ENCODE assay signal across 26 cellular contexts in genomic region chr10:127524229-127524628, GRCh38. TPM values are rescaled to one million over a fixed set of nuclear protein-coding genes. Genes with fewer than 3 reads are reported as not detected.
DNase-seq lines count a peak whose midpoint lies in the region; ATAC-seq and TF ChIP-seq lines count a peak whose summit lies in the region.
"Had no signal": no experiment of that assay in that cellular context is flagged by ENCODE, and none has a peak within 500 bp of the region (broad histone marks: within the 10 kb centered on the region; RNA-seq: fewer than 3 reads in every experiment).

No MANE protein-coding gene starts in this region.

- H3K4me2 ChIP-seq in HCT116 (ENCODE audit: low read length) = no peak overlapping the region

- H3K9me3 ChIP-seq in A673 (ENCODE audit: low read depth, low read length, poor library complexity, severe bottlenecking) (no peaks in the 10 kb centered on the region), HCT116 (ENCODE audit: control insufficient read depth in 1 of 2, insufficient read depth in 1 of 2, low read depth in 1 of 2, low read length in 2 of 2) (no peaks in the 10 kb centered on the region), heart left ventricle (peaks cover 0 to 8% (median 0%) of the 10 kb centered on the region in 12 donors)
- H3K9me3 ChIP-seq: neutrophil had no signal

- no peak overlapping the region for H3K9ac ChIP-seq in HCT116 (ENCODE audit: low read length)

- POLR2A ChIA-PET in A673 (lab: Charles Lee; ENCODE audit: low non-redundant PET) = no interaction called here
- POLR2A ChIA-PET in HCT116 (lab: Charles Lee) = no interaction called here
- POLR2A ChIA-PET in activated CD8-positive, alpha-beta T cell treated with anti-CD3 and anti-CD28 coated beads for 36 hours (lab: Charles Lee) = no interaction called here

- CTCF ChIA-PET in A673 (lab: Charles Lee) (no interaction called here), HCT116 (lab: Charles Lee) (interaction anchor here (1.7 kb wide), 1 partner anchor 125 kb away, joined by 3 read pairs; no protein-coding TSS in a partner anchor)
- CTCF ChIA-PET in activated CD8-positive, alpha-beta T cell treated with anti-CD3 and anti-CD28 coated beads for 36 hours (lab: Charles Lee) = no interaction called here

- no TSS peak for BruUV-seq in A673 (replicated peaks; lab: Mats Ljungman, UMichigan)
- no TSS peak for BruUV-seq in HCT116 (replicated peaks; lab: Mats Ljungman, UMichigan)

- no peaks in the 10 kb centered on the region for H3K27me3 Mint-ChIP-seq in activated CD8-positive, alpha-beta T cell treated with anti-CD3 and anti-CD28 coated beads for 36 hours

- H3K4me1 ChIP-seq in A673 (ENCODE audit: insufficient read depth, low read length, poor library complexity, severe bottlenecking) (peaks cover 64% of the 10 kb centered on the region), HCT116 (ENCODE audit: control insufficient read depth in 1 of 2, insufficient read depth in 2 of 2, low read length in 2 of 2) (peaks cover 4 to 12% of the 10 kb centered on the region in 2 experiments; a peak in 3 of 4 replicates), heart left ventricle (peaks cover 0 to 17% (median 5%) of the 10 kb centered on the region in 12 donors)

- no peak overlapping the region for H3K27ac Mint-ChIP-seq in activated CD8-positive, alpha-beta T cell treated with anti-CD3 and anti-CD28 coated beads for 36 hours

- H2AFZ ChIP-seq in HCT116 (ENCODE audit: low read depth, low read length, poor library complexity, severe bottlenecking) = no peak overlapping the region

- H3K4me1 Mint-ChIP-seq in activated CD8-positive, alpha-beta T cell treated with anti-CD3 and anti-CD28 coated beads for 36 hours (ENCODE audit: low read depth) = no peaks in the 10 kb centered on the region

- H3K9me2 ChIP-seq in HCT116 (ENCODE audit: insufficient read depth) = no peaks in the 10 kb centered on the region

- RAD21 ChIA-PET in HCT116 (lab: Charles Lee; ENCODE audit: low non-redundant PET in 1 of 2, low total read pairs in 2 of 2, uncharacterized antibody in 2 of 2, unreplicated experiment in 2 of 2) = no interaction called here

- H3K36me3 Mint-ChIP-seq in activated CD8-positive, alpha-beta T cell treated with anti-CD3 and anti-CD28 coated beads for 36 hours (ENCODE audit: low read depth) = no peaks in the 10 kb centered on the region

- peaks cover under 1% of the 10 kb centered on the region for H3K9me3 Mint-ChIP-seq in activated CD8-positive, alpha-beta T cell treated with anti-CD3 and anti-CD28 coated beads for 36 hours

- H3K27me3 ChIP-seq in A673 (replicated peaks; ENCODE audit: insufficient read depth, low read depth, low read length, poor library complexity) (no peaks in the 10 kb centered on the region), HCT116 (ENCODE audit: insufficient read depth, low read length) (peaks cover 58% of the 10 kb centered on the region), heart left ventricle (no peaks in the 10 kb centered on the region)

- intact Hi-C loops in A673 (cut with micrococcal nuclease; ENCODE audit: unreplicated experiment) = no loop called here
- intact Hi-C loops in HCT116 (cut with micrococcal nuclease) = no loop called here
- intact Hi-C loops in activated CD8-positive, alpha-beta T cell treated with anti-CD3 and anti-CD28 coated beads for 36 hours (cut with micrococcal nuclease) = no loop called here
- intact Hi-C loops in heart left ventricle (cut with DNase I) = no loop called here

- TF ChIP-seq POLR2A in HCT116 (IDR thresholded peaks at IDR 0.05; ENCODE audit: borderline replicate concordance, extremely low read depth, insufficient read depth, insufficient read length) (no peak), heart left ventricle (IDR thresholded peaks at IDR 0.05) (no peak)

- H4K20me1 ChIP-seq in HCT116 (ENCODE audit: insufficient read depth) = no peaks in the 10 kb centered on the region

- H3K27ac ChIP-seq in A673 (ENCODE audit: low read depth, low read length, poor library complexity, severe bottlenecking) (peak overlapping the region; percentile 83), HCT116 (ENCODE audit: low read depth, low read length) (no peak overlapping the region), heart left ventricle (no peak overlapping the region)
- H3K27ac ChIP-seq: neutrophil, SK-N-MC had no signal

- H3K4me3 Mint-ChIP-seq in activated CD8-positive, alpha-beta T cell treated with anti-CD3 and anti-CD28 coated beads for 36 hours = no peak overlapping the region

- ATAC-seq in HCT116 (peak; percentile 80), heart left ventricle (no peak)
- no peak for ATAC-seq in activated CD8-positive, alpha-beta T cell treated with anti-CD3 and anti-CD28 coated beads for 36 hours
- ATAC-seq: K562, left colon, sciatic nerve had no signal

- H3K36me3 ChIP-seq in A673 (ENCODE audit: insufficient read depth, low read length, poor library complexity, severe bottlenecking) (no peaks in the 10 kb centered on the region), HCT116 (ENCODE audit: control insufficient read depth in 1 of 2, insufficient read depth in 2 of 2, low read length in 2 of 2) (no peaks in the 10 kb centered on the region), heart left ventricle (no peaks in the 10 kb centered on the region)
- H3K36me3 ChIP-seq: neutrophil had no signal

- peak; percentile 65 for DNase-seq in A673 (ENCODE audit: low spot score)
- DNase-seq in HCT116 (ENCODE audit: low read depth, low spot score) = peak; percentile 16
- peak; percentile 13 for DNase-seq in SW480 (ENCODE audit: low spot score)
- DNase-seq in iPS DF 4.7 (ENCODE audit: extremely low read depth, low spot score) = peak; percentile 11
- DNase-seq in activated CD8-positive, alpha-beta T cell treated with anti-CD3 and anti-CD28 coated beads for 36 hours = no peak
- no peak for DNase-seq in heart left ventricle
- DNase-seq in RPMI8226 = no peak
- DNase-seq in NCI-H2081 (lab: John Stamatoyannopoulos, UW) = no peak
- DNase-seq: activated CD4-positive, alpha-beta T cell treated with anti-CD3 and anti-CD28 coated beads for 48 hours; activated CD8-positive, alpha-beta memory T cell treated with anti-CD3 and anti-CD28 coated beads, Interleukin-2, amount 50 U/mL, for 4 hours; activated gamma-delta T cell; amniotic stem cell; cerebellar nuclear complex; effector memory CD4-positive, alpha-beta T cell; hippocampal formation; left colon; NCI-H1048; NCI-H2081 treated with DMSO at 0.1 percent for 48 hours; stimulated activated CD4-positive, alpha-beta T cell treated with anti-CD3 and anti-CD28 coated beads, Interleukin-1b, Interleukin-23, amount 100 ng/mL, for 48 hours; T1000 had no signal

- no peaks in the 10 kb centered on the region for H3K79me2 ChIP-seq in HCT116 (ENCODE audit: insufficient read depth, low read length)

- peak; percentile 59 for TF ChIP-seq CTCF in A673 (conservative IDR thresholded peaks at IDR 0.05; ENCODE audit: low read depth, low read length)
- peak in 2 of 3 experiments; percentile 57 to 66; a peak in 4 of 6 replicates for TF ChIP-seq CTCF in HCT116 (IDR thresholded peaks at IDR 0.05 in 2 of 3, conservative IDR thresholded peaks at IDR 0.05 in 1 of 3; ENCODE audit: borderline replicate concordance in 1 of 3, insufficient read depth in 1 of 3, low read depth in 2 of 3, low read length in 2 of 3)
- no peak for TF ChIP-seq CTCF in activated CD8-positive, alpha-beta T cell treated with anti-CD3 and anti-CD28 coated beads for 36 hours (IDR thresholded peaks at IDR 0.05)
- no peak for TF ChIP-seq CTCF in heart left ventricle (IDR thresholded peaks at IDR 0.05)

- H3K4me3 ChIP-seq in A673 (ENCODE audit: low read depth, low read length, poor library complexity, severe bottlenecking) = no peak overlapping the region
- no peak overlapping the region for H3K4me3 ChIP-seq in HCT116 (replicated peaks in 1 of 2; ENCODE audit: low read depth in 1 of 2, low read length in 2 of 2)
- no peak overlapping the region for H3K4me3 ChIP-seq in heart left ventricle
- H3K4me3 ChIP-seq: K562, SK-N-MC had no signal

- peak; percentile 16; the same call in 1 of the 2 replicates for TF ChIP-seq RAD21 in HCT116 (IDR thresholded peaks at IDR 0.05; ENCODE audit: low read depth)

- 35 to 54% (median 41%) methylated on average over 1 of the region's 1 CpG for WGBS in heart left ventricle, 4 donors

TF ChIP-seq in HCT116, 20 proteins besides CTCF, POLR2A, EP300 and RAD21 (continues in another document):
- no peak for TF ChIP-seq TCF7L2 (IDR thresholded peaks at IDR 0.05; ENCODE audit: borderline replicate concordance, extremely low read depth, insufficient read depth, insufficient read length)
- TF ChIP-seq CBX3 (IDR thresholded peaks at IDR 0.05; ENCODE audit: low read depth) = no peak
- no peak for TF ChIP-seq ELF1 (IDR thresholded peaks at IDR 0.05; ENCODE audit: borderline replicate concordance, low read depth)
- TF ChIP-seq EZH2phosphoT487 (IDR thresholded peaks at IDR 0.05; ENCODE audit: borderline replicate concordance) = no peak
- no peak for TF ChIP-seq SP1 (IDR thresholded peaks at IDR 0.05; ENCODE audit: low read depth)
- no peak for TF ChIP-seq CEBPB (IDR thresholded peaks at IDR 0.05; ENCODE audit: low read depth)
- no peak for TF ChIP-seq ATF3 (IDR thresholded peaks at IDR 0.05)
- TF ChIP-seq EGR1 (IDR thresholded peaks at IDR 0.05; ENCODE audit: low read depth) = no peak
- TF ChIP-seq POLR2AphosphoS5 (IDR thresholded peaks at IDR 0.05; ENCODE audit: low read depth, low read length) = no peak
- TF ChIP-seq EZH2 (IDR thresholded peaks at IDR 0.05) = no peak
- no peak for TF ChIP-seq YY1 (IDR thresholded peaks at IDR 0.05; ENCODE audit: extremely low read depth, insufficient replicate concordance, low read depth, low read length)

RNA-seq across cellular contexts. Expression of gene NPS, which starts 24.9 kb away (rescaled TPM):
- total RNA-seq in A673 (2021) = not detected in 2 replicates
- not detected for total RNA-seq in HCT116 (2021; ENCODE audit: unreplicated experiment)
- not detected in 2 replicates for polyA plus RNA-seq in HCT116 (2012)
- not detected for total RNA-seq in activated CD8-positive, alpha-beta T cell treated with anti-CD3 and anti-CD28 coated beads for 36 hours
- not detected for total RNA-seq in heart left ventricle
- polyA plus RNA-seq in heart left ventricle = not detected
- total RNA-seq: H4, K562, left colon, sciatic nerve, urinary bladder had no signal
- polyA plus RNA-seq: K562, urinary bladder had no signal

Comparison
In these comparisons a context has a peak if more than half of its experiments do, and no peak if none do; other contexts are left out.
1. DNase-seq: peak in A673 (single experiment), HCT116 (single experiment), SW480 (single experiment) and iPS DF 4.7 (single experiment); none in activated CD8-positive, alpha-beta T cell treated with anti-CD3 and anti-CD28 coated beads for 36 hours (single experiment), heart left ventricle (0 of 5), RPMI8226 (single experiment) and NCI-H2081 (0 of 2).
2. CTCF ChIP-seq: peak in A673 (single experiment) and HCT116 (2 of 3); none in activated CD8-positive, alpha-beta T cell treated with anti-CD3 and anti-CD28 coated beads for 36 hours (single experiment) and heart left ventricle (0 of 12).